Comparison of ENCODE assay signal across 21 cellular contexts in genomic region chr6:89936177-89936576, GRCh38. TPM values are rescaled to one million over a fixed set of nuclear protein-coding genes. Genes with fewer than 3 reads are reported as not detected.
A peak's percentile ranks its signal among the peaks of the same experiment; 100 is the strongest.
DNase-seq lines count a peak whose midpoint lies in the region; ATAC-seq and TF ChIP-seq lines count a peak whose summit lies in the region.
"Had no signal": no experiment of that assay in that cellular context is flagged by ENCODE, and none has a peak within 500 bp of the region (broad histone marks: within the 10 kb centered on the region; RNA-seq: fewer than 3 reads in every experiment).

No MANE protein-coding gene starts in this region.

- H3K4me3 Mint-ChIP-seq in activated CD4-positive, alpha-beta T cell treated with anti-CD3 and anti-CD28 coated beads, Interleukin-2, amount 10 ng/mL, durations not matched to agents 24 days and 14 days, result no peak overlapping the region
- H3K4me3 Mint-ChIP-seq in stimulated activated naive CD8-positive, alpha-beta T cell treated with anti-CD3 and anti-CD28 coated beads, Interleukin-15, Interleukin-2, amounts not matched to agents 100 ng/mL and 50 ng/mL, for 24 hours, result no peak overlapping the region
- no peak overlapping the region for H3K4me3 Mint-ChIP-seq in endodermal cell
- H3K4me3 Mint-ChIP-seq in stimulated activated naive B cell treated with anti-CD40 and anti-IgM and Interleukin-4, amounts not matched to agents 10 μg/mL and 1 μg/mL and 100 μg/mL, for 72 hours, result no peak overlapping the region

- no peaks in the 10 kb centered on the region for H3K27me3 ChIP-seq in endodermal cell (ENCODE audit: control insufficient read depth, insufficient read depth, low read length, poor library complexity, severe bottlenecking)

- no peak for ATAC-seq in stimulated activated naive CD8-positive, alpha-beta T cell treated with anti-CD3 and anti-CD28 coated beads, Interleukin-15, Interleukin-2, amounts not matched to agents 100 U/mL and 50 U/mL, for 24 hours
- no peak for ATAC-seq in stimulated activated naive B cell treated with anti-CD40 and anti-IgM and Interleukin-4, amounts not matched to agents 10 μg/mL and 1 μg/mL and 100 μg/mL, for 72 hours (replicated peaks)
- ATAC-seq: HCT116, Right ventricle myocardium inferior had no signal

- intact Hi-C loops in activated CD4-positive, alpha-beta T cell treated with anti-CD3 and anti-CD28 coated beads, Interleukin-2, amount 10 ng/mL, durations not matched to agents 24 days and 14 days (cut with micrococcal nuclease), result no loop called here

- H3K27ac ChIP-seq in endodermal cell (ENCODE audit: low read depth, low read length), result no peak overlapping the region

- peaks cover 34% of the 10 kb centered on the region for H3K36me3 ChIP-seq in endodermal cell (ENCODE audit: control insufficient read depth, insufficient read depth, low read length)

- no peaks in the 10 kb centered on the region for H3K9me3 ChIP-seq in endodermal cell (ENCODE audit: control insufficient read depth, low read length)

- TF ChIP-seq CTCF in endodermal cell (conservative IDR thresholded peaks at IDR 0.05), result no peak

- 94% methylated on average over 1 of the region's 1 CpG; no CpG with 5 or more reads in 1 of the 2 experiments for WGBS in endodermal cell (ENCODE audit: insufficient coverage in 1 of 2, insufficient read length in 1 of 2), 2 experiments

- no peaks in the 10 kb centered on the region for H3K4me1 ChIP-seq in endodermal cell (ENCODE audit: control insufficient read depth, insufficient read depth, low read length)

- H3K4me3 ChIP-seq in endodermal cell (ENCODE audit: low read length), result no peak overlapping the region

- no peak overlapping the region for H3K9ac ChIP-seq in endodermal cell (ENCODE audit: extremely low read depth, low read length, poor library complexity, severe bottlenecking)

- no peaks in the 10 kb centered on the region for H3K9me3 Mint-ChIP-seq in activated CD4-positive, alpha-beta T cell treated with anti-CD3 and anti-CD28 coated beads, Interleukin-2, amount 10 ng/mL, durations not matched to agents 24 days and 14 days
- no peaks in the 10 kb centered on the region for H3K9me3 Mint-ChIP-seq in stimulated activated naive CD8-positive, alpha-beta T cell treated with anti-CD3 and anti-CD28 coated beads, Interleukin-15, Interleukin-2, amounts not matched to agents 100 ng/mL and 50 ng/mL, for 24 hours
- no peaks in the 10 kb centered on the region for H3K9me3 Mint-ChIP-seq in endodermal cell
- H3K9me3 Mint-ChIP-seq in stimulated activated naive B cell treated with anti-CD40 and anti-IgM and Interleukin-4, amounts not matched to agents 10 μg/mL and 1 μg/mL and 100 μg/mL, for 72 hours, result no peaks in the 10 kb centered on the region

- peak overlapping the region; percentile 52 for H3K27ac Mint-ChIP-seq in activated CD4-positive, alpha-beta T cell treated with anti-CD3 and anti-CD28 coated beads, Interleukin-2, amount 10 ng/mL, durations not matched to agents 24 days and 14 days
- H3K27ac Mint-ChIP-seq in stimulated activated naive CD8-positive, alpha-beta T cell treated with anti-CD3 and anti-CD28 coated beads, Interleukin-15, Interleukin-2, amounts not matched to agents 100 ng/mL and 50 ng/mL, for 24 hours, result peak overlapping the region; percentile 70
- no peak overlapping the region for H3K27ac Mint-ChIP-seq in endodermal cell
- peak overlapping the region; percentile 42 for H3K27ac Mint-ChIP-seq in stimulated activated naive B cell treated with anti-CD40 and anti-IgM and Interleukin-4, amounts not matched to agents 10 μg/mL and 1 μg/mL and 100 μg/mL, for 72 hours

- peaks cover 78% of the 10 kb centered on the region for H3K36me3 Mint-ChIP-seq in activated CD4-positive, alpha-beta T cell treated with anti-CD3 and anti-CD28 coated beads, Interleukin-2, amount 10 ng/mL, durations not matched to agents 24 days and 14 days (ENCODE audit: low read depth)
- H3K36me3 Mint-ChIP-seq in stimulated activated naive CD8-positive, alpha-beta T cell treated with anti-CD3 and anti-CD28 coated beads, Interleukin-15, Interleukin-2, amounts not matched to agents 100 ng/mL and 50 ng/mL, for 24 hours (ENCODE audit: low read depth), result peaks cover 94% of the 10 kb centered on the region
- H3K36me3 Mint-ChIP-seq in endodermal cell (ENCODE audit: low read depth), result peaks cover 45% of the 10 kb centered on the region
- peaks cover 53 to 73% of the 10 kb centered on the region in 2 donors for H3K36me3 Mint-ChIP-seq in stimulated activated naive B cell treated with anti-CD40 and anti-IgM and Interleukin-4, amounts not matched to agents 10 μg/mL and 1 μg/mL and 100 μg/mL, for 72 hours

- no peak for DNase-seq in activated CD4-positive, alpha-beta T cell treated with anti-CD3 and anti-CD28 coated beads, Interleukin-2, amount 10 ng/mL, durations not matched to agents 24 days and 14 days
- no peak for DNase-seq in activated CD4-positive, alpha-beta T cell treated with anti-CD3 and anti-CD28 coated beads for 1 hour
- no peak for DNase-seq in stimulated activated naive CD8-positive, alpha-beta T cell treated with anti-CD3 and anti-CD28 coated beads, Interleukin-15, Interleukin-2, amounts not matched to agents 100 U/mL and 50 U/mL, for 24 hours
- DNase-seq in endodermal cell (peak; percentile 27), NCI-H510A treated with DMSO at 0.1 percent for 48 hours (lab: John Stamatoyannopoulos, UW) (no peak)
- no peak for DNase-seq in stimulated activated naive B cell treated with anti-CD40 and anti-IgM and Interleukin-4, amounts not matched to agents 10 μg/mL and 1 μg/mL and 100 μg/mL, for 72 hours
- no peak for DNase-seq in NK-92 treated with Interleukin-12 subunit alpha and Interleukin-12 subunit beta, amount 100 ng/mL, for 24 hours (lab: John Stamatoyannopoulos, UW)
- DNase-seq: 8988T, C1 segment of cervical spinal cord, EL, IMR-90, NCI-H1105, NCI-H146, NCI-H2029, NCI-H345, NCI-H526, OCI-M1 had no signal

- no peaks in the 10 kb centered on the region for H3K27me3 Mint-ChIP-seq in activated CD4-positive, alpha-beta T cell treated with anti-CD3 and anti-CD28 coated beads, Interleukin-2, amount 10 ng/mL, durations not matched to agents 24 days and 14 days
- H3K27me3 Mint-ChIP-seq in stimulated activated naive CD8-positive, alpha-beta T cell treated with anti-CD3 and anti-CD28 coated beads, Interleukin-15, Interleukin-2, amounts not matched to agents 100 ng/mL and 50 ng/mL, for 24 hours, result no peaks in the 10 kb centered on the region
- no peaks in the 10 kb centered on the region for H3K27me3 Mint-ChIP-seq in endodermal cell (ENCODE audit: insufficient read depth)
- H3K27me3 Mint-ChIP-seq in stimulated activated naive B cell treated with anti-CD40 and anti-IgM and Interleukin-4, amounts not matched to agents 10 μg/mL and 1 μg/mL and 100 μg/mL, for 72 hours, result no peaks in the 10 kb centered on the region

- H3K4me1 Mint-ChIP-seq in activated CD4-positive, alpha-beta T cell treated with anti-CD3 and anti-CD28 coated beads, Interleukin-2, amount 10 ng/mL, durations not matched to agents 24 days and 14 days, result peaks cover 20% of the 10 kb centered on the region
- H3K4me1 Mint-ChIP-seq in stimulated activated naive CD8-positive, alpha-beta T cell treated with anti-CD3 and anti-CD28 coated beads, Interleukin-15, Interleukin-2, amounts not matched to agents 100 ng/mL and 50 ng/mL, for 24 hours (ENCODE audit: low read depth), result peaks cover 30% of the 10 kb centered on the region
- H3K4me1 Mint-ChIP-seq in endodermal cell, result peaks cover 9% of the 10 kb centered on the region
- H3K4me1 Mint-ChIP-seq in stimulated activated naive B cell treated with anti-CD40 and anti-IgM and Interleukin-4, amounts not matched to agents 10 μg/mL and 1 μg/mL and 100 μg/mL, for 72 hours, result peaks cover 4 to 11% of the 10 kb centered on the region in 2 donors

RNA-seq across cellular contexts. Expression of gene GJA10, which starts 41.9 kb away (rescaled TPM):
- not detected in 2 replicates for total RNA-seq in activated CD4-positive, alpha-beta T cell treated with anti-CD3 and anti-CD28 coated beads, Interleukin-2, amount 10 ng/mL, durations not matched to agents 24 days and 14 days
- total RNA-seq in endodermal cell, result under 1 TPM in 1 of 2 donors, not detected in 1; 0.42 TPM
- not detected for polyA plus RNA-seq in endodermal cell (2013, experiment 1 of 2)
- not detected for polyA plus RNA-seq in endodermal cell (2013, experiment 2 of 2)
- total RNA-seq: H1, IMR-90, Right ventricle myocardium inferior had no signal
- polyA plus RNA-seq: IMR-90 had no signal
